In the genomic region with DNA sequence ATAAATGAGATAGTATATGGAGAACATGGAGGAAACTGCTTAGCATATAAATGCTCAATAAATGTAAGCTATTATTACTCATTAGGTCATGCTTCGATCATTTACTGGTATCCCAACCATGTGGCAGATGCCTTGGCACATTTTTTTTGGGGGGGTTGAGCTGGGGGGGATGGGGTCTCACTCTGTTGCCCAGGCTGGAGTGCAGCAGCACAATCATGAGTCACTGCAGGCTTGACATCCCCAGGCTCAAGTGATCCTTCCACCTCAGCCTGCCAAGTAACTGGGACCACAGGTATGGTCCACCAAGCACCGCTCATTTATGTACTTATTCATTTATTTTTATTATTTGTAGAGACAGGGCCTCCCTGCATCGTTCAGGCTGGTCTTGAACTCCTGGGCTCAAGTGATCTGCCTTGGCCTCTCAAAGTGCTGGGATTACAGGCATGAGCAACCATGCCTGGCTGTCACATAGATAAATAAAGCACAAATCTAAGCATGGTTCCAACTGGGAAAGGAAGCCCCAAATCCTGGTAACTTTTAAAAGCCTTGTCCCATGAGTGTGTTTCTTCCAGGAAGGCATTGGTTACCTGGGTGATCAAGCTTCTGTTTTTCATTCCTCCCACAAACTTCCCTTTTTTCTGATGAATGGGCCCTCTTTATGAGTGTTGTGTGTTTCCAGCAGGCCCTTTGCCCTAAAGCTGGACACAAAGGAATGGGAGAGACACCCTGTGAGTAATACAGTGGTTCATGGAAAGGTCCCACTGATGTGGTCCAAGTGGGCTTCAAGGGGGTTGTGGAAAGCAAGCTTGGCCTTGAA, we compare ENCODE assay signal across 18 cellular contexts.
DNase-seq lines count a peak whose midpoint lies in the region; ATAC-seq and TF ChIP-seq lines count a peak whose summit lies in the region.
"Had no signal": no experiment of that assay in that cellular context is flagged by ENCODE, and none has a peak within 500 bp of the region (broad histone marks: within the 10 kb centered on the region; RNA-seq: fewer than 3 reads in every experiment).

No MANE protein-coding gene starts in this region.

- H3K27me3 ChIP-seq in PC-3 (ENCODE audit: low read length) (no peaks in the 10 kb centered on the region), osteoblast (ENCODE audit: insufficient read depth, low read length) (peaks cover 37% of the 10 kb centered on the region)

- H3K27me3 Mint-ChIP-seq in mesothelial cell of epicardium (ENCODE audit: low read depth), result peaks cover 21% of the 10 kb centered on the region

- intact Hi-C loops in PC-3 (cut with micrococcal nuclease), result no loop called here

- ATAC-seq in PC-3, result peak; percentile 5; the same call in 1 of the 2 replicates
- no peak for ATAC-seq in HG02610 (IDR thresholded peaks at IDR 0.05; ENCODE audit: unreplicated experiment)
- ATAC-seq in GM19467 (IDR thresholded peaks at IDR 0.05; ENCODE audit: unreplicated experiment), result no peak
- ATAC-seq: effector memory CD8-positive, alpha-beta T cell; left lobe of liver; mucosa of descending colon; SK-N-SH treated with all-trans-retinoic acid at 6 μM for 48 hours had no signal

- POLR2A ChIA-PET in HEK293 (lab: Yijun Ruan, JAX) (no interaction called here), PC-3 (lab: Charles Lee; ENCODE audit: unreplicated experiment) (interaction anchor here (0.8 kb wide), 1 partner anchor 19 kb away, joined by 4 read pairs; no protein-coding TSS in a partner anchor)

- peak overlapping the region; percentile 3; the same call in 1 of the 2 replicates for H3K9ac ChIP-seq in PC-3 (ENCODE audit: low read length)

- no TSS peak for BruUV-seq in PC-3 (replicated peaks; lab: Mats Ljungman, UMichigan)

- H3K4me1 Mint-ChIP-seq in mesothelial cell of epicardium, result peaks cover 31% of the 10 kb centered on the region

- H3K36me3 Mint-ChIP-seq in mesothelial cell of epicardium, result no peaks in the 10 kb centered on the region
- H3K36me3 Mint-ChIP-seq: activated naive CD8-positive, alpha-beta T cell had no signal

- H4K20me1 ChIP-seq in PC-3 (ENCODE audit: low read length) (no peaks in the 10 kb centered on the region), osteoblast (ENCODE audit: insufficient read depth, low read length) (no peaks in the 10 kb centered on the region)

- no peaks in the 10 kb centered on the region for H3K79me2 ChIP-seq in PC-3 (ENCODE audit: low read length)
- H3K79me2 ChIP-seq in osteoblast (ENCODE audit: insufficient read depth, low read length), result no peaks in the 10 kb centered on the region

- H3K9me2 ChIP-seq in PC-3 (replicated peaks; ENCODE audit: low read length), result no peaks in the 10 kb centered on the region

- no peak overlapping the region for H3K27ac Mint-ChIP-seq in mesothelial cell of epicardium
- H3K27ac Mint-ChIP-seq: activated naive CD8-positive, alpha-beta T cell; effector memory CD8-positive, alpha-beta T cell had no signal

- TF ChIP-seq CTCF in HEK293 (tag by site-specific recombination; IDR thresholded peaks at IDR 0.05) (no peak), PC-3 (conservative IDR thresholded peaks at IDR 0.05; ENCODE audit: low read depth, low read length) (no peak), epithelial cell of proximal tubule (conservative IDR thresholded peaks at IDR 0.05; ENCODE audit: low read depth, low read length) (no peak), osteoblast (IDR thresholded peaks at IDR 0.05; ENCODE audit: extremely low read depth, low read depth, low read length) (no peak), mesothelial cell of epicardium (IDR thresholded peaks at IDR 0.05; ENCODE audit: unreplicated experiment) (no peak)

- H3K36me3 ChIP-seq in HEK293 (ENCODE audit: control insufficient read depth in 2 of 2, insufficient read depth in 1 of 2, low read length in 2 of 2) (no peaks in the 10 kb centered on the region), PC-3 (ENCODE audit: low read depth, low read length) (no peaks in the 10 kb centered on the region), osteoblast (ENCODE audit: insufficient read depth, low read length) (no peaks in the 10 kb centered on the region)
- H3K36me3 ChIP-seq: neutrophil had no signal

- H3K27ac ChIP-seq in HEK293 (ENCODE audit: extremely low read depth, low read depth, low read length) (no peak overlapping the region), PC-3 (ENCODE audit: low read length) (peak overlapping the region; percentile 70), osteoblast (ENCODE audit: low read depth, low read length) (no peak overlapping the region)
- H3K27ac ChIP-seq: neutrophil had no signal

- H3K4me3 Mint-ChIP-seq in mesothelial cell of epicardium, result no peak overlapping the region
- H3K4me3 Mint-ChIP-seq: effector memory CD8-positive, alpha-beta T cell had no signal

- H3K9me3 ChIP-seq in HEK293 (ENCODE audit: control insufficient read depth, insufficient read depth, low read depth, low read length), result no peaks in the 10 kb centered on the region
- H3K9me3 ChIP-seq in PC-3 (ENCODE audit: low read length), result no peaks in the 10 kb centered on the region
- H3K9me3 ChIP-seq in osteoblast (ENCODE audit: low read depth, low read length), result no peaks in the 10 kb centered on the region
- H3K9me3 ChIP-seq: mucosa of descending colon, neutrophil had no signal

- DNase-seq in PC-3, result peak; percentile 78
- peak; percentile 48 for DNase-seq in epithelial cell of proximal tubule (ENCODE audit: low read depth)
- DNase-seq in osteoblast (ENCODE audit: insufficient read length, low spot score, missing footprints), result peak; percentile 15
- no peak for DNase-seq in mesothelial cell of epicardium (ENCODE audit: low spot score in 2 of 2, unreplicated experiment in 2 of 2)
- no peak for DNase-seq in DMS79 treated with DMSO at 0.1 percent for 48 hours (lab: John Stamatoyannopoulos, UW)
- DNase-seq: effector memory CD8-positive, alpha-beta T cell; IMR-90; MM.1S; mucosa of descending colon; NCI-H1930; NCI-H345 had no signal

- no peaks in the 10 kb centered on the region for H3K9me3 Mint-ChIP-seq in mesothelial cell of epicardium
- H3K9me3 Mint-ChIP-seq: effector memory CD8-positive, alpha-beta T cell had no signal

- H3K4me3 ChIP-seq in HEK293 (ENCODE audit: low read depth, low read length), result no peak overlapping the region
- H3K4me3 ChIP-seq in PC-3 (ENCODE audit: low read length), result no peak overlapping the region
- H3K4me3 ChIP-seq in epithelial cell of proximal tubule (ENCODE audit: low read depth, low read length), result no peak overlapping the region
- H3K4me3 ChIP-seq in osteoblast (ENCODE audit: insufficient read depth, low read length), result no peak overlapping the region
- H3K4me3 ChIP-seq: mucosa of descending colon had no signal

- H2AFZ ChIP-seq in PC-3 (ENCODE audit: low read length) (no peak overlapping the region), osteoblast (ENCODE audit: low read length) (no peak overlapping the region)

- CTCF ChIA-PET in HEK293 (lab: Yijun Ruan, JAX) (interaction anchor here (1.1 kb wide), 1 partner anchor 17 kb away, joined by 3 read pairs; no protein-coding TSS in a partner anchor), PC-3 (lab: Charles Lee) (interaction anchor here (0.5 to 1.3 kb wide), 2 partner anchors 18 to 70 kb away, joined by 3 to 4 read pairs; no protein-coding TSS in a partner anchor)

- H3F3A ChIP-seq in PC-3 (ENCODE audit: low read length, unreplicated experiment), result no peaks in the 10 kb centered on the region

- peak overlapping the region; percentile 84 for H3K4me2 ChIP-seq in PC-3 (ENCODE audit: low read length)
- H3K4me2 ChIP-seq in osteoblast (ENCODE audit: insufficient read depth, low read length), result no peak overlapping the region

- no peaks in the 10 kb centered on the region for H3K4me1 ChIP-seq in HEK293 (ENCODE audit: control insufficient read depth, insufficient read depth, low read length)
- peaks cover 34% of the 10 kb centered on the region for H3K4me1 ChIP-seq in PC-3 (ENCODE audit: insufficient read depth, low read length)
- H3K4me1 ChIP-seq in osteoblast (ENCODE audit: insufficient read depth, low read length), result no peaks in the 10 kb centered on the region

TF ChIP-seq in HEK293, 187 proteins besides CTCF, POLR2A, EP300 and RAD21:
- no peak for TF ChIP-seq ZNF621 (tag by site-specific recombination; IDR thresholded peaks at IDR 0.05)
- TF ChIP-seq GLIS2 (tag by site-specific recombination; IDR thresholded peaks at IDR 0.05), result no peak
- TF ChIP-seq ZNF664 (tag by site-specific recombination; IDR thresholded peaks at IDR 0.05), result peak; percentile 45; the same call in 1 of the 2 replicates

Comparison
In these comparisons a context has a peak if more than half of its experiments do, and no peak if none do; other contexts are left out.
1. DNase-seq: peak in PC-3 (single experiment), epithelial cell of proximal tubule (single experiment) and osteoblast (single experiment); none in mesothelial cell of epicardium (0 of 2) and DMS79 treated with DMSO at 0.1 percent for 48 hours (single experiment).